ENCODE assay signal across 12 cellular contexts in the genomic region with DNA sequence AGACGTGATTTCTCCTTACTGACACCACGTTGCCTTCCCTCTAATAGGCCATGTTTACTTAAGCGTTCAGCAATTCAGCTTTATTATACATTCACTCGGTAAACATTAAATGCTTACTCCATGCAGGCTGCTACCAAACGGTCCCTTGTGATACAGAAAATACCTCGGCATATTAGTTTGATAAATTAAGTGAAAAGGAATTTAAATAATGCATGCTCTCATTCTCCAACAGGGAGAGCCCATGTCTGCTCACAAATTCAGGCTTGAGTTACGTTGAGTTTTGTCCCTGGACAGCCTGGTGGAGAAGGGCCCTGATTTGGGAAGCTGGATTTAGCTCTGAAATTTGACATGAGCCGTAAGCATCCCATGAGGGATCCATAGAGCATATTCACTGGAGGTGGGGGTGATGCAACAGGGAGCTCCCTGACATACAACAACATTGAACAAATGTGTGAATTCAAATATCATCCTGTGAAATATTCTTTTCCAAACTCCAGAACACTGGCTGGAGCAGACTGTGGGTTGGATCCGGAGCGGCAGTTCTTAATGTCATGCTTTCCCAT.
A peak's percentile ranks its signal among the peaks of the same experiment; 100 is the strongest.
DNase-seq lines count a peak whose midpoint lies in the region; FAIRE-seq and TF ChIP-seq lines count a peak whose summit lies in the region.
"Had no signal": no experiment of that assay in that cellular context is flagged by ENCODE, and none has a peak within 500 bp of the region (broad histone marks: within the 10 kb centered on the region; RNA-seq: fewer than 3 reads in every experiment).

No MANE protein-coding gene starts in this region.

- no peak for FAIRE-seq in RCC 7860 (lab: Jason Lieb, UNC)
- FAIRE-seq: HepG2 had no signal

- H3K4me3 ChIP-seq in AG04450 (ENCODE audit: low read depth, low read length) (no peak overlapping the region), colonic mucosa (no peak overlapping the region), mucosa of rectum (ENCODE audit: low read length in 2 of 2) (no peak overlapping the region), H7 (ENCODE audit: insufficient read depth, low read depth, low read length) (no peak overlapping the region)
- H3K4me3 ChIP-seq: ovary had no signal

- TF ChIP-seq CTCF in AG04450 (IDR thresholded peaks at IDR 0.05; ENCODE audit: low read depth, low read length) (no peak; the same call in 1 of the 2 replicates), colonic mucosa (IDR thresholded peaks at IDR 0.05) (no peak)

- no peaks in the 10 kb centered on the region for H3K27me3 ChIP-seq in AG04450 (ENCODE audit: control insufficient read depth, insufficient read depth, low read length)
- H3K27me3 ChIP-seq in colonic mucosa: no peaks in the 10 kb centered on the region
- no peaks in the 10 kb centered on the region for H3K27me3 ChIP-seq in mucosa of rectum (ENCODE audit: control insufficient read depth in 2 of 2, insufficient read depth in 2 of 2, low read length in 2 of 2)
- no peaks in the 10 kb centered on the region for H3K27me3 ChIP-seq in H7 (ENCODE audit: control insufficient read depth, insufficient read depth, low read length)
- H3K27me3 ChIP-seq: ovary had no signal

- H3K27ac ChIP-seq in AG04450 (ENCODE audit: low read depth, low read length) (peak overlapping the region; percentile 95), colonic mucosa (peak overlapping the region; percentile 44), mucosa of rectum (ENCODE audit: low read depth in 2 of 2, low read length in 2 of 2) (peak overlapping the region; percentile 50 to 57)
- H3K27ac ChIP-seq: ovary had no signal

- peak; percentile 81 for DNase-seq in AG04450 (ENCODE audit: low read depth, low spot score)
- peak; percentile 10 for DNase-seq in M059J (ENCODE audit: low read depth)
- DNase-seq in colonic mucosa: no peak
- no peak for DNase-seq in H7
- no peak for DNase-seq in NCI-H1092 (lab: John Stamatoyannopoulos, UW)
- DNase-seq in globus pallidus (ENCODE audit: low spot score): no peak
- no peak for DNase-seq in RCC 7860 (ENCODE audit: low spot score)
- DNase-seq: BE2C, NCI-H2081, ovary had no signal

- H3K9me3 ChIP-seq in AG04450 (ENCODE audit: control insufficient read depth, insufficient read depth, low read length) (no peaks in the 10 kb centered on the region), colonic mucosa (no peaks in the 10 kb centered on the region), mucosa of rectum (ENCODE audit: control insufficient read depth in 2 of 2, low read length in 2 of 2) (no peaks in the 10 kb centered on the region)
- H3K9me3 ChIP-seq: BE2C, ovary had no signal

- no peaks in the 10 kb centered on the region for H3K4me1 ChIP-seq in colonic mucosa
- H3K4me1 ChIP-seq in mucosa of rectum (ENCODE audit: control insufficient read depth in 2 of 2, insufficient read depth in 2 of 2, low read length in 2 of 2): peaks cover 0 to 5% of the 10 kb centered on the region in 2 donors
- H3K4me1 ChIP-seq: BE2C had no signal

- POLR2A ChIA-PET in AG04450 (lab: Yijun Ruan, JAX): interaction anchor here (0.8 to 3.7 kb wide), 13 partner anchors 22 to 326 kb away, joined by 3 to 40 read pairs (median 7); a partner anchor contains a TSS

- CTCF ChIA-PET in AG04450 (lab: Charles Lee): interaction anchor here (0.7 to 1.5 kb wide), 4 partner anchors 33 to 298 kb away, joined by 3 to 8 read pairs (median 4); no protein-coding TSS in a partner anchor

- intact Hi-C loops in colonic mucosa (cut with DNase I): no loop called here

- H3K9ac ChIP-seq in colonic mucosa (ENCODE audit: low read depth in 2 of 2, low read length in 2 of 2) (no peak overlapping the region), mucosa of rectum (ENCODE audit: low read depth in 1 of 2, low read length in 2 of 2) (no peak overlapping the region)

- H3K36me3 ChIP-seq in colonic mucosa (no peaks in the 10 kb centered on the region), mucosa of rectum (ENCODE audit: control insufficient read depth in 2 of 2, insufficient read depth in 2 of 2, low read length in 2 of 2) (no peaks in the 10 kb centered on the region), H7 (replicated peaks; ENCODE audit: control insufficient read depth, insufficient read depth, low read length) (no peaks in the 10 kb centered on the region)
- H3K36me3 ChIP-seq: BE2C, ovary had no signal

Comparison
In these comparisons a context has a peak if more than half of its experiments do, and no peak if none do; other contexts are left out.
1. DNase-seq: peak in AG04450 (single experiment) and M059J (single experiment); none in colonic mucosa (single experiment), H7 (single experiment), NCI-H1092 (single experiment), globus pallidus (single experiment) and RCC 7860 (single experiment).
2. H3K27ac ChIP-seq: peak in every context shown above with its lines; median percentile 95 in AG04450; 54 in mucosa of rectum; 44 in colonic mucosa.